Comparison of ENCODE assay signal across 8 cellular contexts in the genomic region with DNA sequence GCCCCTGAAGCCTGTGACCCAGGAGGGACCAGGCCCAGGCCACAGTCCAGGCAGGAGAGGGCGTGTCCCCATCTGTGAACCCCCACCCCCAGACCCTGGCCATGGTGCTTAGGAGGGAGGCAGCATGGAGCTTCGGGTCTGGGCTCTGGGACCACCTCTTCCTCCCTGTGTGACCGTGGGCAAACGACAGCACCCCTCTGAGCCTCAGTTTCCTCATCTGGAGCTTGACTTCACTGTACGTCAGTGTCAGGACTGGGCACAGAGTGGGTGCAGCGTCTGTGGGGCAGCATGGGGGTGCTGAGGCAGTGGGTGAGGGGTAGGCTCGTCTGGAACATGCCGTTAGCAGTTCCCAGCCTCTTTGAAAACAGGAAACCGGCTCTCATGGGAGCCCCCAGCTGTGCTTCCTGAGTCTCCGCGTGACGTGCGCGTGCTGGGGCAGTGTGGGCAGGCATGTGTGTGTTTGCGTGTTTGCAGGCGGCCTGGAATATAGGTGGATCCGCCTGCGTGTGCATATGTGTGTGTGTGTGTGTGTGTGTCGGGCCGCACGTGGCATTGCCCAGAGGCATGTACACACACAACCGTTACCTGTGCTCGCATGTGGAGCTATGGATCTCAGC. TPM values are rescaled to one million over a fixed set of nuclear protein-coding genes. Genes with fewer than 3 reads are reported as not detected.
DNase-seq lines count a peak whose midpoint lies in the region; ATAC-seq and TF ChIP-seq lines count a peak whose summit lies in the region.

No MANE protein-coding gene starts in this region.

- TF ChIP-seq CTCF in NB4 (IDR thresholded peaks at IDR 0.05; ENCODE audit: low read depth, low read length) (no peak), heart left ventricle (IDR thresholded peaks at IDR 0.05) (no peak), foreskin fibroblast (IDR thresholded peaks at IDR 0.05; ENCODE audit: low read depth, low read length) (no peak)

- no peaks in the 10 kb centered on the region for H3K36me3 Mint-ChIP-seq in activated T-helper 2 cell treated with anti-CD3 and anti-CD28 coated beads, Interferon-gamma antibody, Interleukin-2, Interleukin-4, amounts not matched to agents 10 μg/mL and 5 μg/mL and 100 μg/mL, durations not matched to agents 14 hours and 24 hours and 36 hours (ENCODE audit: low read depth)

- H3K4me3 ChIP-seq in NB4 (ENCODE audit: low read depth, low read length), result peak overlapping the region; percentile 71
- peak overlapping the region in 3 of 12 donors; percentile 8 to 21 (median 19) for H3K4me3 ChIP-seq in heart left ventricle
- H3K4me3 ChIP-seq in foreskin fibroblast (ENCODE audit: low read depth in 1 of 2, low read length in 2 of 2), result no peak overlapping the region

- H3K4me1 ChIP-seq in heart left ventricle, result peaks cover 23 to 59% (median 49%) of the 10 kb centered on the region in 12 donors

- H3K9me3 Mint-ChIP-seq in activated T-helper 2 cell treated with anti-CD3 and anti-CD28 coated beads, Interferon-gamma antibody, Interleukin-2, Interleukin-4, amounts not matched to agents 10 μg/mL and 5 μg/mL and 100 μg/mL, durations not matched to agents 14 hours and 24 hours and 36 hours, result no peaks in the 10 kb centered on the region

- H3K27ac Mint-ChIP-seq in activated T-helper 2 cell treated with anti-CD3 and anti-CD28 coated beads, Interferon-gamma antibody, Interleukin-2, Interleukin-4, amounts not matched to agents 10 μg/mL and 5 μg/mL and 100 μg/mL, durations not matched to agents 14 hours and 24 hours and 36 hours, result peak overlapping the region; percentile 76

- intact Hi-C loops in activated T-helper 2 cell treated with anti-CD3 and anti-CD28 coated beads, Interferon-gamma antibody, Interleukin-2, Interleukin-4, amounts not matched to agents 10 μg/mL and 5 μg/mL and 100 μg/mL, durations not matched to agents 14 hours and 24 hours and 36 hours (cut with micrococcal nuclease), result loop anchor here (2.0 kb wide), 1 partner anchor 15 kb away; the partner anchor contains the start of gene ARRDC2
- intact Hi-C loops in heart left ventricle (cut with DNase I), result loop anchor here in 1 of 10 donors (2.0 kb wide), 1 partner anchor 21 kb away; no protein-coding TSS in a partner anchor

- peak; percentile 67 to 85 (median 71) for ATAC-seq in heart left ventricle
- ATAC-seq in HG03432 (IDR thresholded peaks at IDR 0.05; ENCODE audit: unreplicated experiment), result no peak

- H3K27me3 Mint-ChIP-seq in activated T-helper 2 cell treated with anti-CD3 and anti-CD28 coated beads, Interferon-gamma antibody, Interleukin-2, Interleukin-4, amounts not matched to agents 10 μg/mL and 5 μg/mL and 100 μg/mL, durations not matched to agents 14 hours and 24 hours and 36 hours (ENCODE audit: low read depth), result no peaks in the 10 kb centered on the region

- H3K4me1 Mint-ChIP-seq in activated T-helper 2 cell treated with anti-CD3 and anti-CD28 coated beads, Interferon-gamma antibody, Interleukin-2, Interleukin-4, amounts not matched to agents 10 μg/mL and 5 μg/mL and 100 μg/mL, durations not matched to agents 14 hours and 24 hours and 36 hours (ENCODE audit: low read depth), result peaks cover 42% of the 10 kb centered on the region

- WGBS in heart left ventricle, 4 donors, result 39 to 61% (median 43%) methylated on average over 13 to 23 of the region's 23 CpGs

- TF ChIP-seq POLR2A in NB4 (IDR thresholded peaks at IDR 0.05; ENCODE audit: extremely low read depth, insufficient read length) (no peak), heart left ventricle (IDR thresholded peaks at IDR 0.05) (peak in 1 of 2 donors; percentile 39)

- H3K27ac ChIP-seq in heart left ventricle, result peak overlapping the region; percentile 86 to 98 (median 94)

- no peaks in the 10 kb centered on the region for H3K27me3 ChIP-seq in heart left ventricle

- DNase-seq in C1 segment of cervical spinal cord (lab: John Stamatoyannopoulos, UW) (peak in 12 of 14 donors; percentile 7 to 72 (median 52)), NB4 (ENCODE audit: low read depth) (peak; percentile 93), heart left ventricle (peak; percentile 91 to 97 (median 94)), foreskin fibroblast (no peak), kidney tubule cell (ENCODE audit: low spot score) (no peak)
- no peak for DNase-seq in activated T-helper 2 cell treated with anti-CD3 and anti-CD28 coated beads, Interferon-gamma antibody, Interleukin-2, Interleukin-4, amounts not matched to agents 10 μg/mL and 5 μg/mL and 100 μg/mL, durations not matched to agents 14 hours and 24 hours and 36 hours (ENCODE audit: low spot score)
- DNase-seq in stimulated activated CD4-positive, alpha-beta T cell treated with anti-CD3 and anti-CD28 coated beads, Interleukin-2, amount 100 ng/mL, for 24 hours, result peak; percentile 53 to 54

- H3K9me3 ChIP-seq in heart left ventricle, result no peaks in the 10 kb centered on the region

- H3K4me3 Mint-ChIP-seq in activated T-helper 2 cell treated with anti-CD3 and anti-CD28 coated beads, Interferon-gamma antibody, Interleukin-2, Interleukin-4, amounts not matched to agents 10 μg/mL and 5 μg/mL and 100 μg/mL, durations not matched to agents 14 hours and 24 hours and 36 hours (ENCODE audit: low read depth), result peak overlapping the region; percentile 63

- no peaks in the 10 kb centered on the region for H3K36me3 ChIP-seq in heart left ventricle

RNA-seq across cellular contexts. Expression of gene ARRDC2, which starts 15.7 kb away (rescaled TPM):
- 39.2 and 40.5 TPM in 2 replicates for total RNA-seq in activated T-helper 2 cell treated with anti-CD3 and anti-CD28 coated beads, Interferon-gamma antibody, Interleukin-2, Interleukin-4, amounts not matched to agents 10 μg/mL and 5 μg/mL and 100 μg/mL, durations not matched to agents 14 hours and 24 hours and 36 hours
- 10 to 100 TPM in 4 of 9 donors, 1 to 10 TPM in 5; 5.8 to 35.5 (median 9.9) TPM for total RNA-seq in heart left ventricle
- polyA plus RNA-seq in heart left ventricle, result 10 to 100 TPM; 14.9 to 26.1 TPM

RNA-seq across cellular contexts. Expression of gene KCNN1, which starts 56.8 kb away (rescaled TPM):
- total RNA-seq in activated T-helper 2 cell treated with anti-CD3 and anti-CD28 coated beads, Interferon-gamma antibody, Interleukin-2, Interleukin-4, amounts not matched to agents 10 μg/mL and 5 μg/mL and 100 μg/mL, durations not matched to agents 14 hours and 24 hours and 36 hours, result 0.14 and 0.16 TPM in 2 replicates
- total RNA-seq in heart left ventricle, result under 1 TPM in 2 of 9 donors, not detected in 7; 0.07 to 0.27 TPM
- under 1 TPM; 0.03 to 0.08 TPM for polyA plus RNA-seq in heart left ventricle

Comparison
In these comparisons a context has a peak if more than half of its experiments do, and no peak if none do; other contexts are left out.
1. DNase-seq: peak in C1 segment of cervical spinal cord (12 of 14), NB4 (single experiment), heart left ventricle (5 of 5) and stimulated activated CD4-positive, alpha-beta T cell treated with anti-CD3 and anti-CD28 coated beads, Interleukin-2, amount 100 ng/mL, for 24 hours (2 of 2); none in activated T-helper 2 cell treated with anti-CD3 and anti-CD28 coated beads, Interferon-gamma antibody, Interleukin-2, Interleukin-4, amounts not matched to agents 10 μg/mL and 5 μg/mL and 100 μg/mL, durations not matched to agents 14 hours and 24 hours and 36 hours (single experiment), foreskin fibroblast (0 of 2) and kidney tubule cell (single experiment).